Comparison of ENCODE assay signal across 1 cellular context in genomic region chr3:197963019-197963637, GRCh38.
TF ChIP-seq lines count a peak whose summit lies in the region.

No MANE protein-coding gene starts in this region.

TF ChIP-seq in K562, 482 proteins besides CTCF, POLR2A, EP300 and RAD21 (continues in another document):
- TF ChIP-seq LARP7 (IDR thresholded peaks at IDR 0.05) (no peak), BCL6 (CRISPR knock-in tag; IDR thresholded peaks at IDR 0.05) (no peak), ZBTB8A (IDR thresholded peaks at IDR 0.05; ENCODE audit: partially characterized antibody) (no peak), CGGBP1 (CRISPR knock-in tag; IDR thresholded peaks at IDR 0.05) (no peak), ZNF134 (CRISPR knock-in tag; conservative IDR thresholded peaks at IDR 0.05) (no peak), CEBPG (CRISPR knock-in tag; IDR thresholded peaks at IDR 0.05) (no peak), CEBPG (tag; conservative IDR thresholded peaks at IDR 0.05 in 1 of 2, IDR thresholded peaks at IDR 0.05 in 1 of 2) (no peak), AFF1 (IDR thresholded peaks at IDR 0.05; ENCODE audit: low read depth in 1 of 2, partially characterized antibody in 2 of 2) (no peak), DACH1 (IDR thresholded peaks at IDR 0.05; ENCODE audit: partially characterized antibody) (no peak), BRF1 (IDR thresholded peaks at IDR 0.05; ENCODE audit: borderline replicate concordance, extremely low read depth, insufficient read length) (no peak), TEAD1 (CRISPR knock-in tag; IDR thresholded peaks at IDR 0.05) (no peak), SAFB (IDR thresholded peaks at IDR 0.05; ENCODE audit: borderline replicate concordance, low read depth, low read length) (no peak), NFYB (IDR thresholded peaks at IDR 0.05; ENCODE audit: extremely low read depth, insufficient read length) (no peak), MLLT1 (IDR thresholded peaks at IDR 0.05) (peak in 1 of 2 experiments; percentile 28; a peak in 1 of 4 replicates), ZBTB40 (IDR thresholded peaks at IDR 0.05) (peak; percentile 53; the same call in 1 of the 2 replicates), ZBTB40 (CRISPR knock-in tag; IDR thresholded peaks at IDR 0.05) (no peak), XRCC3 (IDR thresholded peaks at IDR 0.05) (no peak), FOXA3 (CRISPR knock-in tag; conservative IDR thresholded peaks at IDR 0.05 in 1 of 2, IDR thresholded peaks at IDR 0.05 in 1 of 2) (no peak), ZNF740 (CRISPR knock-in tag; IDR thresholded peaks at IDR 0.05) (no peak), ZNF740 (tag; IDR thresholded peaks at IDR 0.05) (no peak), FOXM1 (IDR thresholded peaks at IDR 0.05; ENCODE audit: low read depth) (no peak), FOXM1 (CRISPR knock-in tag; IDR thresholded peaks at IDR 0.05; ENCODE audit: low read depth) (no peak), DDX20 (tag; IDR thresholded peaks at IDR 0.05; ENCODE audit: low read depth) (no peak), KAT2B (IDR thresholded peaks at IDR 0.05; ENCODE audit: low read depth, low read length) (no peak), FOXO4 (CRISPR knock-in tag; IDR thresholded peaks at IDR 0.05) (no peak), MEF2A (IDR thresholded peaks at IDR 0.05; ENCODE audit: control insufficient read depth, low read depth, low read length) (no peak), ZNF507 (tag; conservative IDR thresholded peaks at IDR 0.05) (no peak), USF1 (CRISPR knock-in tag; IDR thresholded peaks at IDR 0.05) (no peak), RBM22 (IDR thresholded peaks at IDR 0.05; ENCODE audit: low read depth, low read length, poor library complexity, severe bottlenecking) (no peak), ZEB2 (IDR thresholded peaks at IDR 0.05) (no peak), CREB3L1 (IDR thresholded peaks at IDR 0.05; ENCODE audit: borderline replicate concordance, low read depth) (no peak), TBP (optimal IDR thresholded peaks at IDR 0.05; ENCODE audit: low read depth, low read length) (no peak), ZNF76 (CRISPR knock-in tag; IDR thresholded peaks at IDR 0.05; ENCODE audit: borderline replicate concordance) (no peak), STAT6 (CRISPR knock-in tag; IDR thresholded peaks at IDR 0.05) (no peak), NFE2L1 (tag; IDR thresholded peaks at IDR 0.05; ENCODE audit: borderline replicate concordance, low read depth) (no peak), TAF15 (IDR thresholded peaks at IDR 0.05; ENCODE audit: low read depth, low read length) (no peak)
